Comparison of ENCODE assay signal across 12 cellular contexts in genomic region chr10:69866246-69866687, GRCh38.
DNase-seq lines count a peak whose midpoint lies in the region; TF ChIP-seq lines count a peak whose summit lies in the region.
"Had no signal": no experiment of that assay in that cellular context is flagged by ENCODE, and none has a peak within 500 bp of the region (broad histone marks: within the 10 kb centered on the region; RNA-seq: fewer than 3 reads in every experiment).

No MANE protein-coding gene starts in this region.

- H3K36me3 ChIP-seq in NT2/D1 (ENCODE audit: insufficient read depth, insufficient read length, low read length) (no peaks in the 10 kb centered on the region), mucosa of rectum (ENCODE audit: control insufficient read depth in 2 of 2, insufficient read depth in 2 of 2, low read length in 2 of 2) (no peaks in the 10 kb centered on the region), suprapubic skin (no peaks in the 10 kb centered on the region)

- no peak for TF ChIP-seq CTCF in coronary artery (IDR thresholded peaks at IDR 0.05)
- no peak for TF ChIP-seq CTCF in suprapubic skin (IDR thresholded peaks at IDR 0.05)

- H3K9ac ChIP-seq in NT2/D1 (ENCODE audit: insufficient read length, low read depth) (peak overlapping the region; percentile 50), mucosa of rectum (ENCODE audit: low read depth in 1 of 2, low read length in 2 of 2) (no peak overlapping the region)

- peaks cover 4% of the 10 kb centered on the region for H3K27me3 ChIP-seq in NT2/D1 (ENCODE audit: insufficient read depth, insufficient read length)
- no peaks in the 10 kb centered on the region for H3K27me3 ChIP-seq in mucosa of rectum (ENCODE audit: control insufficient read depth in 2 of 2, insufficient read depth in 2 of 2, low read length in 2 of 2)
- no peaks in the 10 kb centered on the region for H3K27me3 ChIP-seq in suprapubic skin

- H3K4me3 ChIP-seq in NT2/D1 (ENCODE audit: insufficient read length, low read depth) (no peak overlapping the region), coronary artery (peak overlapping the region; percentile 60), mucosa of rectum (ENCODE audit: low read length in 2 of 2) (no peak overlapping the region), suprapubic skin (no peak overlapping the region)
- H3K4me3 ChIP-seq: psoas muscle had no signal

- H3K4me1 ChIP-seq in NT2/D1 (ENCODE audit: insufficient read depth, insufficient read length) (peaks cover 21% of the 10 kb centered on the region), mucosa of rectum (ENCODE audit: control insufficient read depth in 2 of 2, insufficient read depth in 2 of 2, low read length in 2 of 2) (peaks cover 30 to 34% of the 10 kb centered on the region in 2 donors), suprapubic skin (peaks cover 77% of the 10 kb centered on the region)

- no peak for TF ChIP-seq EP300 in suprapubic skin (IDR thresholded peaks at IDR 0.05)

- whole genome bisulfite sequencing in suprapubic skin, result 56% methylated on average over 4 of the region's 5 CpGs

- H3K9me3 ChIP-seq in NT2/D1 (ENCODE audit: insufficient read depth, low read length) (no peaks in the 10 kb centered on the region), mucosa of rectum (ENCODE audit: control insufficient read depth in 2 of 2, low read length in 2 of 2) (no peaks in the 10 kb centered on the region), suprapubic skin (no peaks in the 10 kb centered on the region)
- H3K9me3 ChIP-seq: psoas muscle had no signal

- peak overlapping the region in 1 of 2 donors; percentile 57 for H3K27ac ChIP-seq in coronary artery
- peak overlapping the region; percentile 64 to 67 for H3K27ac ChIP-seq in mucosa of rectum (ENCODE audit: low read depth in 2 of 2, low read length in 2 of 2)
- peak overlapping the region; percentile 77 for H3K27ac ChIP-seq in suprapubic skin
- H3K27ac ChIP-seq: psoas muscle had no signal

- DNase-seq in NT2/D1 (ENCODE audit: low read depth, low spot score) (no peak), coronary artery (ENCODE audit: low spot score) (no peak), suprapubic skin (ENCODE audit: low spot score in 2 of 2) (no peak), NCI-H2227 (lab: John Stamatoyannopoulos, UW; ENCODE audit: unreplicated experiment) (no peak), cerebellum (ENCODE audit: low spot score) (no peak), NCI-H2171 treated with DMSO at 0.1 percent for 48 hours (lab: John Stamatoyannopoulos, UW) (no peak), NCI-H748 (lab: John Stamatoyannopoulos, UW; ENCODE audit: unreplicated experiment) (no peak)
- DNase-seq: activated T-cell treated with anti-CD3 and anti-CD28 coated beads for 4 hours; CD8-positive, alpha-beta T cell; NK-92 treated with Interleukin-12 subunit alpha and Interleukin-12 subunit beta, amount 100 ng/mL, for 24 hours had no signal

- TF ChIP-seq POLR2A in suprapubic skin (IDR thresholded peaks at IDR 0.05), result no peak
